In genomic region chr12:64681200-64682052, GRCh38 we compare ENCODE assay signal across 10 cellular contexts.
DNase-seq lines count a peak whose midpoint lies in the region; ATAC-seq and TF ChIP-seq lines count a peak whose summit lies in the region.
"Had no signal": no experiment of that assay in that cellular context is flagged by ENCODE, and none has a peak within 500 bp of the region (broad histone marks: within the 10 kb centered on the region; RNA-seq: fewer than 3 reads in every experiment).

No MANE protein-coding gene starts in this region.

- DNase-seq in activated naive CD4-positive, alpha-beta T cell treated with anti-CD3 and anti-CD28 coated beads, Interleukin-2, amount 10 ng/mL, durations not matched to agents 7 days and 5 days, result no peak
- DNase-seq in activated naive CD4-positive, alpha-beta T cell (lab: John Stamatoyannopoulos, UW), result no peak
- DNase-seq in Karpas-422 (peak; percentile 34), endothelial cell (ENCODE audit: low spot score) (no peak), tibial artery (no peak), epidermal melanocyte (ENCODE audit: insufficient read length, low spot score) (no peak), HPDE6-E6E7 (ENCODE audit: extremely low spot score) (no peak)
- DNase-seq: activated CD8-positive, alpha-beta memory T cell treated with anti-CD3 and anti-CD28 coated beads, Interleukin-2, amount 50 U/mL, for 4 hours had no signal

- no peak for ATAC-seq in GM21526 (IDR thresholded peaks at IDR 0.05; ENCODE audit: low FRiP score, unreplicated experiment)

- CTCF ChIA-PET in activated naive CD4-positive, alpha-beta T cell treated with anti-CD3 and anti-CD28 coated beads, Interleukin-2, amount 10 ng/mL, durations not matched to agents 7 days and 5 days (lab: Charles Lee), result interaction anchor here (2.2 kb wide), 1 partner anchor 12 kb away, joined by 10 read pairs; no protein-coding TSS in a partner anchor

- intact Hi-C loops in tibial artery (cut with DNase I; ENCODE audit: low total_unique reads), result no loop called here

- no peaks in the 10 kb centered on the region for H3K9me3 Mint-ChIP-seq in activated naive CD4-positive, alpha-beta T cell treated with anti-CD3 and anti-CD28 coated beads, Interleukin-2, amount 10 ng/mL, durations not matched to agents 7 days and 5 days
- H3K9me3 Mint-ChIP-seq in endothelial cell (ENCODE audit: unreplicated experiment), result no peaks in the 10 kb centered on the region
- H3K9me3 Mint-ChIP-seq: neural crest cell had no signal

- no peaks in the 10 kb centered on the region for H3K9me2 ChIP-seq in Karpas-422 (replicated peaks; ENCODE audit: insufficient read depth, low read length)

- peak overlapping the region; percentile 52 for H3K4me3 Mint-ChIP-seq in activated naive CD4-positive, alpha-beta T cell treated with anti-CD3 and anti-CD28 coated beads, Interleukin-2, amount 10 ng/mL, durations not matched to agents 7 days and 5 days
- no peak overlapping the region for H3K4me3 Mint-ChIP-seq in endothelial cell (ENCODE audit: unreplicated experiment)
- H3K4me3 Mint-ChIP-seq: neural crest cell had no signal

- H3K9ac ChIP-seq in Karpas-422 (ENCODE audit: low read length), result no peak overlapping the region

- H3K9me3 ChIP-seq in Karpas-422 (ENCODE audit: low read length) (no peaks in the 10 kb centered on the region), tibial artery (no peaks in the 10 kb centered on the region)

- H3K27ac Mint-ChIP-seq in activated naive CD4-positive, alpha-beta T cell treated with anti-CD3 and anti-CD28 coated beads, Interleukin-2, amount 10 ng/mL, durations not matched to agents 7 days and 5 days, result peak overlapping the region; percentile 99
- H3K27ac Mint-ChIP-seq in endothelial cell (ENCODE audit: unreplicated experiment), result peak overlapping the region; percentile 84

- H3K27me3 ChIP-seq in Karpas-422 (ENCODE audit: low read length) (no peaks in the 10 kb centered on the region), tibial artery (no peaks in the 10 kb centered on the region)

- peaks cover 100% of the 10 kb centered on the region for H3K4me1 Mint-ChIP-seq in activated naive CD4-positive, alpha-beta T cell treated with anti-CD3 and anti-CD28 coated beads, Interleukin-2, amount 10 ng/mL, durations not matched to agents 7 days and 5 days
- peaks cover 42% of the 10 kb centered on the region for H3K4me1 Mint-ChIP-seq in endothelial cell (ENCODE audit: unreplicated experiment)

- H3K36me3 ChIP-seq in Karpas-422 (ENCODE audit: insufficient read depth, low read length) (peaks cover 5% of the 10 kb centered on the region; the same call in 1 of the 2 replicates), tibial artery (peaks cover 10 to 16% (median 11%) of the 10 kb centered on the region in 3 donors)

- H4K20me1 ChIP-seq in Karpas-422 (ENCODE audit: insufficient read depth, low read depth, low read length), result peaks cover 6% of the 10 kb centered on the region; the same call in 1 of the 2 replicates

- H3K27ac ChIP-seq in Karpas-422 (ENCODE audit: low read length) (no peak overlapping the region), tibial artery (peak overlapping the region; percentile 84 to 88)

- peaks cover 66% of the 10 kb centered on the region for H3K36me3 Mint-ChIP-seq in activated naive CD4-positive, alpha-beta T cell treated with anti-CD3 and anti-CD28 coated beads, Interleukin-2, amount 10 ng/mL, durations not matched to agents 7 days and 5 days
- H3K36me3 Mint-ChIP-seq in endothelial cell (ENCODE audit: low read depth, unreplicated experiment), result peaks cover 9% of the 10 kb centered on the region

- peaks cover 89% of the 10 kb centered on the region for H3K79me2 ChIP-seq in Karpas-422 (ENCODE audit: low read length)

- no peak overlapping the region for H2AFZ ChIP-seq in Karpas-422 (ENCODE audit: low read length)

- no peaks in the 10 kb centered on the region for H3K27me3 Mint-ChIP-seq in activated naive CD4-positive, alpha-beta T cell treated with anti-CD3 and anti-CD28 coated beads, Interleukin-2, amount 10 ng/mL, durations not matched to agents 7 days and 5 days
- H3K27me3 Mint-ChIP-seq in endothelial cell (ENCODE audit: unreplicated experiment), result no peaks in the 10 kb centered on the region

- TF ChIP-seq CTCF in endothelial cell (IDR thresholded peaks at IDR 0.05; ENCODE audit: unreplicated experiment) (no peak), tibial artery (IDR thresholded peaks at IDR 0.05) (no peak)

- H3K4me1 ChIP-seq in Karpas-422 (ENCODE audit: low read length) (peaks cover 31% of the 10 kb centered on the region), tibial artery (peaks cover 0 to 88% (median 54%) of the 10 kb centered on the region in 4 donors)

- H3K4me3 ChIP-seq in Karpas-422 (ENCODE audit: low read length) (no peak overlapping the region), tibial artery (no peak overlapping the region)

- H3K4me2 ChIP-seq in Karpas-422 (ENCODE audit: low read depth, low read length, poor library complexity, severe bottlenecking), result no peak overlapping the region
